16 cellular contexts compared by ENCODE assay signal in the genomic region with DNA sequence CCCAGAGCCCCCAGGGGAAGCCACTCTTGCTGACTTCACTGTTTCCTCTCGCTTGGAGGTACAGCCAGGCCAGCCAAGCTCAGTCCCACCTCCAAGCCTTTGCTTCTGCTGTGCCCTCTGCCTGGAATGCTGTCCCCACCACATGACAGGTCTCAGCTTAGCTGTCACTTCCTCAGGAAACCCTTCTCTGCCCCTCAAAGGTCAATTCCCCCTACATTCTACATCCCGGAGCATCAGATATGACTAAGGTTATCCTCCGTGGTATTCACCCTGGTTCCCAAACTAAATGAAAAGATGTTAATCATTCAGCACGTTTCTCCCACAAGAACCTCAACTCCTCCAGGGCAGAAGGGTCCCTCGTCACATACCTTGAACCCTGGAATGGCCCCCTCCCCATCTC. TPM values are rescaled to one million over a fixed set of nuclear protein-coding genes. Genes with fewer than 3 reads are reported as not detected.
DNase-seq lines count a peak whose midpoint lies in the region; ATAC-seq and TF ChIP-seq lines count a peak whose summit lies in the region.
"Had no signal": no experiment of that assay in that cellular context is flagged by ENCODE, and none has a peak within 500 bp of the region (broad histone marks: within the 10 kb centered on the region; RNA-seq: fewer than 3 reads in every experiment).

No MANE protein-coding gene starts in this region.

- intact Hi-C loops in right cardiac atrium (cut with DNase I): no loop called here
- intact Hi-C loops in Right ventricle myocardium superior (cut with DNase I): no loop called here
- intact Hi-C loops in vagina (cut with DNase I): no loop called here
- intact Hi-C loops in posterior cingulate gyrus (cut with DNase I): no loop called here
- intact Hi-C loops in esophagus squamous epithelium (cut with DNase I): no loop called here

- TF ChIP-seq POLR2A in vagina (IDR thresholded peaks at IDR 0.05) (no peak), esophagus squamous epithelium (IDR thresholded peaks at IDR 0.05) (no peak)

- WGBS in right cardiac atrium: 71% methylated on average over 5 of the region's 5 CpGs
- WGBS in esophagus squamous epithelium, 2 donors: 54 to 77% methylated on average over 5 of the region's 5 CpGs

- TF ChIP-seq CTCF in vagina (IDR thresholded peaks at IDR 0.05): no peak
- TF ChIP-seq CTCF in esophagus squamous epithelium (IDR thresholded peaks at IDR 0.05): no peak

- DNase-seq in right cardiac atrium (no peak), Right ventricle myocardium superior (no peak), SW480 (ENCODE audit: low spot score) (peak; percentile 51), myocyte (ENCODE audit: low read depth) (peak; percentile 56), vagina (ENCODE audit: extremely low spot score in 2 of 2) (no peak), GM19240 (ENCODE audit: insufficient read length, low spot score) (no peak), posterior cingulate gyrus (no peak), esophagus squamous epithelium (lab: John Stamatoyannopoulos, UW) (no peak)
- DNase-seq: activated CD4-positive, alpha-beta memory T cell treated with anti-CD3 and anti-CD28 coated beads, Interleukin-2, amount 10 ng/mL, durations not matched to agents 7 days and 5 days; amygdala; NCI-H1694; NCI-H446 treated with DMSO at 0.1 percent for 48 hours; stimulated activated CD4-positive, alpha-beta T cell treated with anti-CD3 and anti-CD28 coated beads, Interleukin-4, amount 100 ng/mL, for 24 hours had no signal

- H3K9me3 ChIP-seq in right cardiac atrium (ENCODE audit: control insufficient read depth, low read length) (no peaks in the 10 kb centered on the region), vagina (no peaks in the 10 kb centered on the region), esophagus squamous epithelium (no peaks in the 10 kb centered on the region)
- H3K9me3 ChIP-seq: SJSA1 had no signal

- ATAC-seq in right cardiac atrium (no peak), Right ventricle myocardium superior (ENCODE audit: poor library complexity) (no peak)
- ATAC-seq: sciatic nerve had no signal

- H3K4me1 ChIP-seq in right cardiac atrium (ENCODE audit: control insufficient read depth, insufficient read depth, low read length): peaks cover 2% of the 10 kb centered on the region
- peaks cover 73% of the 10 kb centered on the region for H3K4me1 ChIP-seq in vagina
- H3K4me1 ChIP-seq in esophagus squamous epithelium: peaks cover 15 to 68% (median 27%) of the 10 kb centered on the region in 3 donors

- H3K27ac ChIP-seq in right cardiac atrium (ENCODE audit: low read length) (peak overlapping the region; percentile 28), vagina (peak overlapping the region; percentile 66), esophagus squamous epithelium (peak overlapping the region in 2 of 4 donors; percentile 23 to 39)
- H3K27ac ChIP-seq: epithelial cell of prostate, SJSA1 had no signal

- peaks cover 0 to 13% of the 10 kb centered on the region in 2 donors for H3K36me3 ChIP-seq in vagina
- peaks cover 0 to 45% (median 4%) of the 10 kb centered on the region in 3 donors for H3K36me3 ChIP-seq in esophagus squamous epithelium

- no peaks in the 10 kb centered on the region for H3K27me3 ChIP-seq in right cardiac atrium (ENCODE audit: control insufficient read depth, insufficient read depth)
- H3K27me3 ChIP-seq in vagina: no peaks in the 10 kb centered on the region
- H3K27me3 ChIP-seq in esophagus squamous epithelium: peaks cover 0 to 15% (median 0%) of the 10 kb centered on the region in 4 donors
- H3K27me3 ChIP-seq: SJSA1 had no signal

- H3K4me3 ChIP-seq in right cardiac atrium (ENCODE audit: low read length): no peak overlapping the region
- H3K4me3 ChIP-seq in vagina: no peak overlapping the region
- no peak overlapping the region for H3K4me3 ChIP-seq in esophagus squamous epithelium
- H3K4me3 ChIP-seq: SJSA1 had no signal

RNA-seq across cellular contexts. Expression of gene PTPRS, which starts 53.5 kb away (rescaled TPM):
- total RNA-seq in right cardiac atrium: 100 to 1,000 TPM; 122 to 153 (median 126) TPM
- 31.9 TPM for polyA plus RNA-seq in right cardiac atrium
- 51.5 TPM for total RNA-seq in Right ventricle myocardium superior
- 104 and 161 TPM in 2 replicates for total RNA-seq in myocyte
- polyA plus RNA-seq in myocyte (2012): 27.8 TPM
- 295 TPM for total RNA-seq in vagina
- 100 to 1,000 TPM in 1 of 4 donors, 10 to 100 TPM in 3; 61.7 to 173 (median 86.6) TPM for total RNA-seq in esophagus squamous epithelium
- total RNA-seq: activated CD4-positive, alpha-beta memory T cell treated with anti-CD3 and anti-CD28 coated beads, Interleukin-2, amount 10 ng/mL, durations not matched to agents 7 days and 5 days had no signal

Comparison
In these comparisons a context has a peak if more than half of its experiments do, and no peak if none do; other contexts are left out.
1. DNase-seq: peak in SW480 (single experiment) and myocyte (single experiment); none in right cardiac atrium (0 of 3), Right ventricle myocardium superior (single experiment), vagina (0 of 2), GM19240 (single experiment), posterior cingulate gyrus (0 of 10) and esophagus squamous epithelium (single experiment).